ENCODE assay signal across 2 cellular contexts in genomic region chr7:39951943-39952194, GRCh38.
TF ChIP-seq lines count a peak whose summit lies in the region.

No MANE protein-coding gene starts in this region.

TF ChIP-seq in H1, 55 proteins besides CTCF, POLR2A, EP300 and RAD21 (continued from another document):
- TF ChIP-seq USF2 (IDR thresholded peaks at IDR 0.05; ENCODE audit: low read length) (no peak), BRCA1 (IDR thresholded peaks at IDR 0.05; ENCODE audit: low read depth, low read length) (no peak), GABPA (IDR thresholded peaks at IDR 0.05; ENCODE audit: borderline replicate concordance, insufficient read depth, low read length) (no peak)

TF ChIP-seq in neural cell, 6 proteins besides CTCF, POLR2A, EP300 and RAD21:
- TF ChIP-seq REST (IDR thresholded peaks at IDR 0.05; ENCODE audit: borderline replicate concordance) (no peak), POLR2AphosphoS5 (IDR thresholded peaks at IDR 0.05) (no peak), TAF1 (IDR thresholded peaks at IDR 0.05; ENCODE audit: low read depth) (no peak), MXI1 (conservative IDR thresholded peaks at IDR 0.05; ENCODE audit: poor library complexity, severe bottlenecking) (no peak), SMC3 (conservative IDR thresholded peaks at IDR 0.05; ENCODE audit: poor library complexity) (no peak), EZH2 (IDR thresholded peaks at IDR 0.05; ENCODE audit: borderline replicate concordance, insufficient read depth, low read length, poor library complexity, severe bottlenecking) (no peak)
